Comparison of ENCODE assay signal across 11 cellular contexts in genomic region chr2:240925576-240926515, GRCh38. TPM values are rescaled to one million over a fixed set of nuclear protein-coding genes. Genes with fewer than 3 reads are reported as not detected.
DNase-seq lines count a peak whose midpoint lies in the region; ATAC-seq and TF ChIP-seq lines count a peak whose summit lies in the region.
"Had no signal": no experiment of that assay in that cellular context is flagged by ENCODE, and none has a peak within 500 bp of the region (broad histone marks: within the 10 kb centered on the region; RNA-seq: fewer than 3 reads in every experiment).

No MANE protein-coding gene starts in this region.

- no peak overlapping the region for H3K9ac ChIP-seq in mesenchymal stem cell (ENCODE audit: low read length)

- no peak overlapping the region for H2BK12ac ChIP-seq in mesenchymal stem cell (ENCODE audit: low read length in 2 of 2)

- no peak for TF ChIP-seq POLR2A in adrenal gland (IDR thresholded peaks at IDR 0.05)

- H3K4me2 ChIP-seq in mesenchymal stem cell (ENCODE audit: low read length, poor library complexity, severe bottlenecking): no peak overlapping the region

- H3K27me3 ChIP-seq in adrenal gland (no peaks in the 10 kb centered on the region), mesenchymal stem cell (ENCODE audit: control insufficient read depth in 1 of 2, insufficient read depth in 1 of 2, low read length in 2 of 2) (peaks cover 0 to 11% of the 10 kb centered on the region in 2 experiments), tibial artery (peaks cover 0 to 35% of the 10 kb centered on the region in 2 donors)
- no peaks in the 10 kb centered on the region for H3K27me3 ChIP-seq in effector memory CD4-positive, alpha-beta T cell (replicated peaks; ENCODE audit: control insufficient read depth, insufficient read depth, low read length, poor library complexity, severe bottlenecking)

- H3K27me3 Mint-ChIP-seq in activated CD8-positive, alpha-beta memory T cell treated with anti-CD3 and anti-CD28 coated beads, Interleukin-2, amount 10 ng/mL, durations not matched to agents 7 days and 5 days: no peaks in the 10 kb centered on the region

- no peak overlapping the region for H2BK5ac ChIP-seq in mesenchymal stem cell (ENCODE audit: low read depth, low read length, poor library complexity, severe bottlenecking)

- H3K14ac ChIP-seq in mesenchymal stem cell (ENCODE audit: low read length in 2 of 2): no peak overlapping the region

- no peaks in the 10 kb centered on the region for H3K36me3 Mint-ChIP-seq in activated CD8-positive, alpha-beta memory T cell treated with anti-CD3 and anti-CD28 coated beads, Interleukin-2, amount 10 ng/mL, durations not matched to agents 7 days and 5 days

- peak; percentile 54 for DNase-seq in activated CD8-positive, alpha-beta memory T cell treated with anti-CD3 and anti-CD28 coated beads for 24 hours
- DNase-seq in activated CD8-positive, alpha-beta memory T cell treated with anti-CD3 and anti-CD28 coated beads, Interleukin-2, amount 10 ng/mL, durations not matched to agents 7 days and 5 days: no peak
- DNase-seq in adrenal gland: peak in 6 of 7 donors; percentile 8 to 47 (median 16)
- no peak for DNase-seq in mesenchymal stem cell
- peak; percentile 15 to 63 for DNase-seq in tibial artery
- DNase-seq in effector memory CD4-positive, alpha-beta T cell: no peak
- no peak for DNase-seq in dedifferentiated amniotic fluid mesenchymal stem cell (ENCODE audit: extremely low spot score)
- DNase-seq: anterior cingulate cortex had no signal

- no peak overlapping the region for H3K4me3 ChIP-seq in adrenal gland
- H3K4me3 ChIP-seq in mesenchymal stem cell (ENCODE audit: insufficient read depth in 1 of 2, low read depth in 1 of 2, low read length in 2 of 2): no peak overlapping the region
- H3K4me3 ChIP-seq in tibial artery: no peak overlapping the region
- H3K4me3 ChIP-seq in effector memory CD4-positive, alpha-beta T cell (ENCODE audit: insufficient read depth, low read depth, low read length, poor library complexity, severe bottlenecking): no peak overlapping the region

- H3K4me1 ChIP-seq in adrenal gland (replicated peaks in 1 of 2) (peaks cover 0 to 3% of the 10 kb centered on the region in 2 donors), mesenchymal stem cell (ENCODE audit: control insufficient read depth, insufficient read depth, low read depth, low read length) (peaks cover 20% of the 10 kb centered on the region), tibial artery (peaks cover 0 to 11% (median 1%) of the 10 kb centered on the region in 4 donors)
- H3K4me1 ChIP-seq in effector memory CD4-positive, alpha-beta T cell (ENCODE audit: control insufficient read depth, insufficient read depth, low read length, poor library complexity, severe bottlenecking): no peaks in the 10 kb centered on the region

- no peak overlapping the region for H2BK120ac ChIP-seq in mesenchymal stem cell (ENCODE audit: low read depth, low read length)

- no peak overlapping the region for H3K27ac Mint-ChIP-seq in activated CD8-positive, alpha-beta memory T cell treated with anti-CD3 and anti-CD28 coated beads, Interleukin-2, amount 10 ng/mL, durations not matched to agents 7 days and 5 days

- no peak overlapping the region for H3K4me3 Mint-ChIP-seq in activated CD8-positive, alpha-beta memory T cell treated with anti-CD3 and anti-CD28 coated beads, Interleukin-2, amount 10 ng/mL, durations not matched to agents 7 days and 5 days

- H3K9me3 Mint-ChIP-seq in activated CD8-positive, alpha-beta memory T cell treated with anti-CD3 and anti-CD28 coated beads, Interleukin-2, amount 10 ng/mL, durations not matched to agents 7 days and 5 days (ENCODE audit: low read depth): no peaks in the 10 kb centered on the region

- H2AFZ ChIP-seq in mesenchymal stem cell (ENCODE audit: low read depth, low read length): no peak overlapping the region

- CTCF ChIA-PET in activated CD8-positive, alpha-beta memory T cell treated with anti-CD3 and anti-CD28 coated beads, Interleukin-2, amount 10 ng/mL, durations not matched to agents 7 days and 5 days (lab: Charles Lee): interaction anchor here (1.4 kb wide), 1 partner anchor 13 kb away, joined by 4 read pairs; no protein-coding TSS in a partner anchor

- WGBS in adrenal gland, 4 donors: 89 to 95% (median 91%) methylated on average over 9 to 29 of the region's 29 CpGs
- WGBS in mesenchymal stem cell: 91% methylated on average over 29 of the region's 29 CpGs

- H3K4ac ChIP-seq in mesenchymal stem cell (ENCODE audit: low read depth in 1 of 2, low read length in 2 of 2): no peak overlapping the region

- no peak overlapping the region for H2BK15ac ChIP-seq in mesenchymal stem cell (ENCODE audit: low read depth, poor library complexity, severe bottlenecking)

- H4K91ac ChIP-seq in mesenchymal stem cell (ENCODE audit: low read length): peak overlapping the region; percentile 41

- TF ChIP-seq CTCF in adrenal gland (IDR thresholded peaks at IDR 0.05) (no peak), tibial artery (IDR thresholded peaks at IDR 0.05) (no peak)

- no peak overlapping the region for H4K8ac ChIP-seq in mesenchymal stem cell (ENCODE audit: low read length)

- H3K79me1 ChIP-seq in mesenchymal stem cell (replicated peaks; ENCODE audit: low read length, poor library complexity, severe bottlenecking): no peaks in the 10 kb centered on the region

- ATAC-seq in activated CD8-positive, alpha-beta memory T cell treated with anti-CD3 and anti-CD28 coated beads, Interleukin-2, amount 10 ng/mL, durations not matched to agents 7 days and 5 days: no peak
- ATAC-seq in HG03159 (IDR thresholded peaks at IDR 0.05; ENCODE audit: unreplicated experiment): no peak

- H3K27ac ChIP-seq in adrenal gland: peak overlapping the region in 1 of 5 donors; percentile 61
- no peak overlapping the region for H3K27ac ChIP-seq in mesenchymal stem cell (ENCODE audit: low read length, poor library complexity, severe bottlenecking)
- H3K27ac ChIP-seq in tibial artery: no peak overlapping the region
- H3K27ac ChIP-seq in effector memory CD4-positive, alpha-beta T cell (ENCODE audit: insufficient read depth, low read length, poor library complexity, severe bottlenecking): no peak overlapping the region

- no peaks in the 10 kb centered on the region for H3K36me3 ChIP-seq in adrenal gland (replicated peaks in 1 of 2)
- no peaks in the 10 kb centered on the region for H3K36me3 ChIP-seq in mesenchymal stem cell (ENCODE audit: control insufficient read depth in 1 of 2, insufficient read depth in 2 of 2, low read depth in 1 of 2, low read length in 2 of 2)
- no peaks in the 10 kb centered on the region for H3K36me3 ChIP-seq in tibial artery
- no peaks in the 10 kb centered on the region for H3K36me3 ChIP-seq in effector memory CD4-positive, alpha-beta T cell (ENCODE audit: control insufficient read depth, insufficient read depth, low read length)

- no peak overlapping the region for H2AK5ac ChIP-seq in mesenchymal stem cell (ENCODE audit: low read length, severe bottlenecking)

- H3K9me3 ChIP-seq in adrenal gland (replicated peaks in 1 of 3): no peaks in the 10 kb centered on the region
- H3K9me3 ChIP-seq in mesenchymal stem cell (ENCODE audit: control insufficient read depth, low read length): peaks cover 12% of the 10 kb centered on the region
- H3K9me3 ChIP-seq in tibial artery: peaks cover 0 to 15% (median 10%) of the 10 kb centered on the region in 3 donors
- no peaks in the 10 kb centered on the region for H3K9me3 ChIP-seq in effector memory CD4-positive, alpha-beta T cell (ENCODE audit: control insufficient read depth, low read length)

- H3K4me1 Mint-ChIP-seq in activated CD8-positive, alpha-beta memory T cell treated with anti-CD3 and anti-CD28 coated beads, Interleukin-2, amount 10 ng/mL, durations not matched to agents 7 days and 5 days: no peaks in the 10 kb centered on the region

- no peak overlapping the region for H3K18ac ChIP-seq in mesenchymal stem cell (ENCODE audit: low read depth in 1 of 2, low read length in 2 of 2)

- intact Hi-C loops in adrenal gland (cut with DNase I): no loop called here
- intact Hi-C loops in tibial artery (cut with DNase I; ENCODE audit: low total_unique reads): no loop called here

- H3K23ac ChIP-seq in mesenchymal stem cell (ENCODE audit: low read length in 2 of 2): no peak overlapping the region

RNA-seq across cellular contexts. Expression of gene CROCC2, which starts 19.7 kb away (rescaled TPM):
- not detected for total RNA-seq in activated CD8-positive, alpha-beta memory T cell treated with anti-CD3 and anti-CD28 coated beads, Interleukin-2, amount 10 ng/mL, durations not matched to agents 7 days and 5 days
- under 1 TPM in 3 of 8 donors, not detected in 5; 0.07 to 0.65 (median 0.23) TPM for total RNA-seq in adrenal gland
- under 1 TPM in 2 of 3 donors, not detected in 1; 0.07 to 0.32 TPM for polyA plus RNA-seq in adrenal gland
- not detected for polyA plus RNA-seq in mesenchymal stem cell (2013, experiment 1 of 2)
- not detected for polyA plus RNA-seq in mesenchymal stem cell (2013, experiment 2 of 2)
- total RNA-seq: myocyte had no signal

RNA-seq across cellular contexts. Expression of gene MAB21L4, which starts 29.9 kb away (rescaled TPM):
- total RNA-seq in activated CD8-positive, alpha-beta memory T cell treated with anti-CD3 and anti-CD28 coated beads, Interleukin-2, amount 10 ng/mL, durations not matched to agents 7 days and 5 days: not detected
- not detected for total RNA-seq in adrenal gland
- under 1 TPM in 2 of 3 donors, not detected in 1; 0.10 to 0.32 TPM for polyA plus RNA-seq in adrenal gland
- not detected for polyA plus RNA-seq in mesenchymal stem cell (2013, experiment 1 of 2)
- polyA plus RNA-seq in mesenchymal stem cell (2013, experiment 2 of 2): not detected
- total RNA-seq: LHCN-M2, myocyte had no signal

RNA-seq across cellular contexts. Expression of gene AGXT, which starts 57.2 kb away (rescaled TPM):
- total RNA-seq in activated CD8-positive, alpha-beta memory T cell treated with anti-CD3 and anti-CD28 coated beads, Interleukin-2, amount 10 ng/mL, durations not matched to agents 7 days and 5 days: not detected
- 1 to 10 TPM in 1 of 8 donors, under 1 TPM in 4, not detected in 3; 0.14 to 1.2 (median 0.90) TPM for total RNA-seq in adrenal gland
- under 1 TPM; 0.16 to 0.47 (median 0.26) TPM for polyA plus RNA-seq in adrenal gland
- not detected for polyA plus RNA-seq in mesenchymal stem cell (2013, experiment 1 of 2)
- polyA plus RNA-seq in mesenchymal stem cell (2013, experiment 2 of 2): not detected
- total RNA-seq: LHCN-M2, myocyte had no signal

Comparison
In these comparisons a context has a peak if more than half of its experiments do, and no peak if none do; other contexts are left out.
1. DNase-seq: peak in activated CD8-positive, alpha-beta memory T cell treated with anti-CD3 and anti-CD28 coated beads for 24 hours (single experiment), adrenal gland (6 of 7) and tibial artery (2 of 2); none in activated CD8-positive, alpha-beta memory T cell treated with anti-CD3 and anti-CD28 coated beads, Interleukin-2, amount 10 ng/mL, durations not matched to agents 7 days and 5 days (single experiment), mesenchymal stem cell (single experiment), effector memory CD4-positive, alpha-beta T cell (0 of 3) and dedifferentiated amniotic fluid mesenchymal stem cell (single experiment).